1 cellular context compared by ENCODE assay signal in genomic region chr1:201504799-201505504, GRCh38.
TF ChIP-seq lines count a peak whose summit lies in the region.

No MANE protein-coding gene starts in this region.

TF ChIP-seq in A549, 52 proteins besides CTCF, POLR2A, EP300 and RAD21:
- TF ChIP-seq, protein P1, sequence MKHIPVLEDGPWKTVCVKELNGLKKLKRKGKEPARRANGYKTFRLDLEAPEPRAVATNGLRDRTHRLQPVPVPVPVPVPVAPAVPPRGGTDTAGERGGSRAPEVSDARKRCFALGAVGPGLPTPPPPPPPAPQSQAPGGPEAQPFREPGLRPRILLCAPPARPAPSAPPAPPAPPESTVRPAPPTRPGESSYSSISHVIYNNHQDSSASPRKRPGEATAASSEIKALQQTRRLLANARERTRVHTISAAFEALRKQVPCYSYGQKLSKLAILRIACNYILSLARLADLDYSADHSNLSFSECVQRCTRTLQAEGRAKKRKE (CRISPR knock-in tag; IDR thresholded peaks at IDR 0.05; ENCODE audit: low read depth): 0 out of 2 replicates have a peak, but pooled peaks have one; percentile 40
- TF ChIP-seq ZFP36 (IDR thresholded peaks at IDR 0.05; ENCODE audit: borderline replicate concordance, partially characterized antibody) (no peak), HEYL (CRISPR knock-in tag; IDR thresholded peaks at IDR 0.05) (peak; percentile 81), CBX8 (IDR thresholded peaks at IDR 0.05) (no peak), ZNF302 (CRISPR knock-in tag; IDR thresholded peaks at IDR 0.05) (peak; percentile 77; the same call in 1 of the 2 replicates), RCOR1 (IDR thresholded peaks at IDR 0.05; ENCODE audit: low read depth, low read length) (no peak), HDAC2 (IDR thresholded peaks at IDR 0.05) (no peak), MYC (IDR thresholded peaks at IDR 0.05; ENCODE audit: borderline replicate concordance, low read length) (no peak), RARB (CRISPR knock-in tag; IDR thresholded peaks at IDR 0.05) (0 out of 2 replicates have a peak, but pooled peaks have one; percentile 38), EHF (CRISPR knock-in tag; IDR thresholded peaks at IDR 0.05) (peak; percentile 48; the same call in 1 of the 2 replicates), ZSCAN20 (CRISPR knock-in tag; IDR thresholded peaks at IDR 0.05) (0 out of 2 replicates have a peak, but pooled peaks have one; percentile 37), HOXB13 (CRISPR knock-in tag; IDR thresholded peaks at IDR 0.05; ENCODE audit: low read depth) (peak; percentile 81), CHD4 (IDR thresholded peaks at IDR 0.05; ENCODE audit: borderline replicate concordance) (no peak), ESRRA (IDR thresholded peaks at IDR 0.05; ENCODE audit: borderline replicate concordance, low read length) (no peak)
